ENCODE assay signal across 21 cellular contexts in the genomic region with DNA sequence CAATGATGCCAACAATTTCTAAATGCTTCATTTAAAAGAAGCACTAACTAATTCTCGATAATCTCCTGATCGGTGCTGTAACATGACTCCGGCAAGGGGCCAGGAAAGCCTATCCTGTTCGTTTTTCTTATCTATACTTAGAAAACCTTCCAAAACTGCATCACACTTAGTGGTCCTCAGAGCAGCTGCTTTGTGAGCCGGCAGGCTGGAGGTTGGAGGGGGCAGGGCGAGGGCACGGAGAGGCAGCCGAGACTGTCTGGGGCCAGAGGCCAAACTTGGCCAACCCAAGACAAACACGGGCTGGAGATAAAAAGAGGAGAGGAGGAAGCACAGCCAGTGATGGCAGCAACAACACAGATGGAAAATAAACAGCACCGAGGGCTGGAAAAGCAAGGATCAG.
DNase-seq lines count a peak whose midpoint lies in the region; ATAC-seq, FAIRE-seq and TF ChIP-seq lines count a peak whose summit lies in the region.
"Had no signal": no experiment of that assay in that cellular context is flagged by ENCODE, and none has a peak within 500 bp of the region (broad histone marks: within the 10 kb centered on the region; RNA-seq: fewer than 3 reads in every experiment).

No MANE protein-coding gene starts in this region.

- CTCF ChIA-PET in K562 (lab: Yijun Ruan, JAX; ENCODE audit: low intra/inter-chr PET ratio), result no interaction called here
- CTCF ChIA-PET in CD4-positive, alpha-beta memory T cell (lab: Charles Lee; ENCODE audit: partially characterized antibody), result no interaction called here

- H3K27ac ChIP-seq in cardiac muscle cell, result peak overlapping the region; percentile 72
- no peak overlapping the region for H3K27ac ChIP-seq in right atrium auricular region
- no peak overlapping the region for H3K27ac ChIP-seq in K562 (ENCODE audit: extremely low read depth, low read depth, low read length)
- no peak overlapping the region for H3K27ac ChIP-seq in liver (ENCODE audit: low read depth in 1 of 2, low read length in 2 of 2)
- H3K27ac ChIP-seq in CD4-positive, alpha-beta memory T cell (ENCODE audit: low read depth, low read length), result no peak overlapping the region
- H3K27ac ChIP-seq: brain microvascular endothelial cell, lower lobe of right lung, prostate gland had no signal

- H3K27me3 ChIP-seq in cardiac muscle cell, result no peaks in the 10 kb centered on the region
- H3K27me3 ChIP-seq in right atrium auricular region, result no peaks in the 10 kb centered on the region
- no peaks in the 10 kb centered on the region for H3K27me3 ChIP-seq in K562 (ENCODE audit: control insufficient read depth in 2 of 2, insufficient read depth in 2 of 2, low read length in 2 of 2)
- no peaks in the 10 kb centered on the region for H3K27me3 ChIP-seq in liver (ENCODE audit: control insufficient read depth in 4 of 4, insufficient read depth in 4 of 4, low read length in 3 of 4)
- no peaks in the 10 kb centered on the region for H3K27me3 ChIP-seq in CD4-positive, alpha-beta memory T cell (ENCODE audit: insufficient read depth, low read length)
- H3K27me3 ChIP-seq: brain microvascular endothelial cell had no signal

- no peaks in the 10 kb centered on the region for H3K9me1 ChIP-seq in K562 (ENCODE audit: control insufficient read depth, insufficient read depth, low read length)

- H3K9me3 ChIP-seq in cardiac muscle cell (ENCODE audit: low read depth), result no peaks in the 10 kb centered on the region
- peaks cover 0 to 6% of the 10 kb centered on the region in 2 donors for H3K9me3 ChIP-seq in right atrium auricular region
- no peaks in the 10 kb centered on the region for H3K9me3 ChIP-seq in K562 (replicated peaks; ENCODE audit: control insufficient read depth, insufficient read depth, low read depth, low read length)
- peaks cover 0 to 2% (median 0%) of the 10 kb centered on the region in 4 donors for H3K9me3 ChIP-seq in liver (ENCODE audit: control insufficient read depth in 4 of 4, low read length in 3 of 4)
- no peaks in the 10 kb centered on the region for H3K9me3 ChIP-seq in CD4-positive, alpha-beta memory T cell (ENCODE audit: control insufficient read depth in 1 of 2, low read length in 2 of 2)
- H3K9me3 ChIP-seq: lower lobe of right lung, prostate gland had no signal

- H3K4me3 ChIP-seq in cardiac muscle cell, result no peak overlapping the region
- H3K4me3 ChIP-seq in right atrium auricular region, result no peak overlapping the region
- H3K4me3 ChIP-seq in K562, result no peak overlapping the region
- no peak overlapping the region for H3K4me3 ChIP-seq in liver (ENCODE audit: low read depth in 1 of 3, low read length in 3 of 3)
- H3K4me3 ChIP-seq in CD4-positive, alpha-beta memory T cell (ENCODE audit: low read length in 2 of 2), result no peak overlapping the region
- H3K4me3 ChIP-seq: lower lobe of right lung, prostate gland had no signal

- peak; percentile 41; the same call in 2 of the 3 replicates for ATAC-seq in K562
- ATAC-seq in omental fat pad (ENCODE audit: low FRiP score), result no peak
- no peak for ATAC-seq in GM19328 (IDR thresholded peaks at IDR 0.05; ENCODE audit: unreplicated experiment)
- ATAC-seq: activated naive CD4-positive, alpha-beta T cell treated with anti-CD3 and anti-CD28 coated beads, Interleukin-2, amount 50 U/mL, for 72 hours; esophagus mucosa; lower lobe of right lung; naive thymus-derived CD4-positive, alpha-beta T cell had no signal

- no TSS peak for BruUV-seq in K562 (replicated peaks; lab: Mats Ljungman, UMichigan)

- peak overlapping the region; percentile 41; the same call in 1 of the 2 replicates for H2AFZ ChIP-seq in K562 (ENCODE audit: low read depth, low read length)

- FAIRE-seq in K562 (lab: Jason Lieb, UNC), result no peak
- FAIRE-seq: TTC549 had no signal

- H3K9me3 Mint-ChIP-seq in CD4-positive, alpha-beta memory T cell, result peaks cover 0 to 1% (median 0%) of the 10 kb centered on the region in 8 donors
- H3K9me3 Mint-ChIP-seq: activated naive CD4-positive, alpha-beta T cell treated with anti-CD3 and anti-CD28 coated beads, Interleukin-2, amount 50 U/mL, for 72 hours had no signal

- H3K4me3 Mint-ChIP-seq in CD4-positive, alpha-beta memory T cell, result no peak overlapping the region
- H3K4me3 Mint-ChIP-seq: naive thymus-derived CD4-positive, alpha-beta T cell had no signal

- H3K9ac ChIP-seq in K562 (ENCODE audit: insufficient read depth in 1 of 2, low read depth in 2 of 2, low read length in 2 of 2), result no peak overlapping the region
- no peak overlapping the region for H3K9ac ChIP-seq in liver (ENCODE audit: low read depth in 1 of 2, low read length in 2 of 2)

- in situ Hi-C loops in K562 (cut with MboI), result no loop called here

- DNase-seq in cardiac muscle cell (ENCODE audit: low read depth in 1 of 2, low spot score in 1 of 2), result peak; percentile 18 to 52
- no peak for DNase-seq in right atrium auricular region (ENCODE audit: low spot score)
- peak in 1 of 4 experiments; percentile 30 for DNase-seq in K562 (ENCODE audit: extremely low read depth in 1 of 4, low spot score in 3 of 4)
- DNase-seq in omental fat pad (ENCODE audit: low spot score), result no peak
- DNase-seq in CD4-positive, alpha-beta memory T cell, result no peak
- no peak for DNase-seq in UCSD-AML1 (lab: John Stamatoyannopoulos, UW; ENCODE audit: unreplicated experiment)
- DNase-seq: activated CD4-positive, alpha-beta T cell treated with anti-CD3 and anti-CD28 coated beads, Interleukin-2, amount 50 U/mL, for 4 hours; activated T-cell treated with anti-CD3 and anti-CD28 coated beads, Interleukin-2, amount 50 U/mL, for 1 hour; brain microvascular endothelial cell; C1 segment of cervical spinal cord; Kasumi-1; lower lobe of right lung; naive thymus-derived CD4-positive, alpha-beta T cell; NCI-H2171; stimulated activated CD4-positive, alpha-beta T cell treated with anti-CD3 and anti-CD28 coated beads, Interleukin-12 subunit alpha, Interleukin-12 subunit beta, amount 100 ng/mL, for 4 hours had no signal

- POLR2A ChIA-PET in K562 (lab: Yijun Ruan, JAX), result no interaction called here
- POLR2A ChIA-PET in CD4-positive, alpha-beta memory T cell (lab: Charles Lee; ENCODE audit: partially characterized antibody), result no interaction called here

- H3K36me3 ChIP-seq in cardiac muscle cell, result no peaks in the 10 kb centered on the region
- no peaks in the 10 kb centered on the region for H3K36me3 ChIP-seq in right atrium auricular region
- H3K36me3 ChIP-seq in K562 (ENCODE audit: control insufficient read depth, insufficient read depth, low read length), result no peaks in the 10 kb centered on the region
- H3K36me3 ChIP-seq in liver (ENCODE audit: control insufficient read depth in 4 of 4, insufficient read depth in 3 of 4, low read depth in 1 of 4, low read length in 3 of 4), result no peaks in the 10 kb centered on the region
- no peaks in the 10 kb centered on the region for H3K36me3 ChIP-seq in CD4-positive, alpha-beta memory T cell (ENCODE audit: insufficient read depth, low read length)
- H3K36me3 ChIP-seq: brain microvascular endothelial cell, lower lobe of right lung, prostate gland had no signal

- no peak overlapping the region for H3K27ac Mint-ChIP-seq in CD4-positive, alpha-beta memory T cell
- H3K27ac Mint-ChIP-seq: activated naive CD4-positive, alpha-beta T cell treated with anti-CD3 and anti-CD28 coated beads, Interleukin-2, amount 50 U/mL, for 72 hours; naive thymus-derived CD4-positive, alpha-beta T cell had no signal

- H3K4me1 ChIP-seq in cardiac muscle cell (ENCODE audit: low read depth) (peaks cover 20% of the 10 kb centered on the region), right atrium auricular region (no peaks in the 10 kb centered on the region), K562 (replicated peaks in 1 of 2; ENCODE audit: control insufficient read depth in 2 of 2, insufficient read depth in 2 of 2, low read length in 2 of 2) (no peaks in the 10 kb centered on the region; a peak in 1 of 5 replicates), liver (ENCODE audit: control insufficient read depth in 4 of 4, insufficient read depth in 4 of 4, low read length in 3 of 4) (peaks cover 0 to 4% (median 2%) of the 10 kb centered on the region in 4 donors)
- no peaks in the 10 kb centered on the region for H3K4me1 ChIP-seq in CD4-positive, alpha-beta memory T cell (ENCODE audit: insufficient read depth, low read length)
- H3K4me1 ChIP-seq: lower lobe of right lung, prostate gland had no signal

- H3K4me2 ChIP-seq in K562 (ENCODE audit: insufficient read depth, low read length), result 0 out of 2 replicates have a peak overlapping the region, but pooled peaks have one; percentile 19

- no peaks in the 10 kb centered on the region for H3K79me2 ChIP-seq in K562 (ENCODE audit: control insufficient read depth, insufficient read depth, low read length)

- no peaks in the 10 kb centered on the region for H4K20me1 ChIP-seq in K562 (replicated peaks; ENCODE audit: control insufficient read depth, insufficient read depth, low read length)

- WGBS in K562 (ENCODE audit: insufficient coverage, low coverage, missing lambda C conversion rate), result 0% methylated on average over 8 of the region's 10 CpGs
- 16% methylated on average over 10 of the region's 10 CpGs for WGBS in liver

- TF ChIP-seq EP300 in K562 (IDR thresholded peaks at IDR 0.05; ENCODE audit: low read length), result no peak

- intact Hi-C loops in K562 (cut with micrococcal nuclease), result no loop called here
- intact Hi-C loops in CD4-positive, alpha-beta memory T cell (cut with micrococcal nuclease), result no loop called here

- TF ChIP-seq RAD21 in K562 (CRISPR knock-in tag; conservative IDR thresholded peaks at IDR 0.05 in 1 of 2, IDR thresholded peaks at IDR 0.05 in 1 of 2) (no peak), liver (IDR thresholded peaks at IDR 0.05) (peak; percentile 45 to 48)

- H3K4me1 Mint-ChIP-seq in CD4-positive, alpha-beta memory T cell, result no peaks in the 10 kb centered on the region

- no peak for TF ChIP-seq POLR2A in K562 (conservative IDR thresholded peaks at IDR 0.05)

- H3K36me3 Mint-ChIP-seq in CD4-positive, alpha-beta memory T cell, result no peaks in the 10 kb centered on the region
- H3K36me3 Mint-ChIP-seq: activated naive CD4-positive, alpha-beta T cell treated with anti-CD3 and anti-CD28 coated beads, Interleukin-2, amount 50 U/mL, for 72 hours; naive thymus-derived CD4-positive, alpha-beta T cell had no signal

- no peaks in the 10 kb centered on the region for H3K27me3 Mint-ChIP-seq in CD4-positive, alpha-beta memory T cell
- H3K27me3 Mint-ChIP-seq: naive thymus-derived CD4-positive, alpha-beta T cell had no signal

- TF ChIP-seq CTCF in cardiac muscle cell (IDR thresholded peaks at IDR 0.05; ENCODE audit: low read depth, low read length) (no peak), right atrium auricular region (IDR thresholded peaks at IDR 0.05) (no peak), K562 (IDR thresholded peaks at IDR 0.05 in 2 of 3, conservative IDR thresholded peaks at IDR 0.05 in 1 of 3; ENCODE audit: insufficient read depth in 2 of 3, low read depth in 1 of 3, low read length in 3 of 3) (no peak), liver (IDR thresholded peaks at IDR 0.05; ENCODE audit: low read depth, low read length, missing input control) (no peak), omental fat pad (IDR thresholded peaks at IDR 0.05) (no peak)

TF ChIP-seq in K562, 482 proteins besides CTCF, POLR2A, EP300 and RAD21 (continues in another document):
- peak; percentile 26; the same call in 1 of the 2 replicates for TF ChIP-seq CTBP1 (IDR thresholded peaks at IDR 0.05; ENCODE audit: borderline replicate concordance)

TF ChIP-seq in liver, 16 proteins besides CTCF, POLR2A, EP300 and RAD21 (continues in another document):
- TF ChIP-seq HNF4A (conservative IDR thresholded peaks at IDR 0.05), result peak; percentile 37 to 49
- peak; percentile 6 for TF ChIP-seq SP1 (IDR thresholded peaks at IDR 0.05)

Comparison
In these comparisons a context has a peak if more than half of its experiments do, and no peak if none do; other contexts are left out.
1. DNase-seq: peak in cardiac muscle cell (2 of 2); none in right atrium auricular region (single experiment), omental fat pad (single experiment), CD4-positive, alpha-beta memory T cell (0 of 5) and UCSD-AML1 (single experiment).